Comparison of ENCODE assay signal across 6 cellular contexts in the genomic region with DNA sequence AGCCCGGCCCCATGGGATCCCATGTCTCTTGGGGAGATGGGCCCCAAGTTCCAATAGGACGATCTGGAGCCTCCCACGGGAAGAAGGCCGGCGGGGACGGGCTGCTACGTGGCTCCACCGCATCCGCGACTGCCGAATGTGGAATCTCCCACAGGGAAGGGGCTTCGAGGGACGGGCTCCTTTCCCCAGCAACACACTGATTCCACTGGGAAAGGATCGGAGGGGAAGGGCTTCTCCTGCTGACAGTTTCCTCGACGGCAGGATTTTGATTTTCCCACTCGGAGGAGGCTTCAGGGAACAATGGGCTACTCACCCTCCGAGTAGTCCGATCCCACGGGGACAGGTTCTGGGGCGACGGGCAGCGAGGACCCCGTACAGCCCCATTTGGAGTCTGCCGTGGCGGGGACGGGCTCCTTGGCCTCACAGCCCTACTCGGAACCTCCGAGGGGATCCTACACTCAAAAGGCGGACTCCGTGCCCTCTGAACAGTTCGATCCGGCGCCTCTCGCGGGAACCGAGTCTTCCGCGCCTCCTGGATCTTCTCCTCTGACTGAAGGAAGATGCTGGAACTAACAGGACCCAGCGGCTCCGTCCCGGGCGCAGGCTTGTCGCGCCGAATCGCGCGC. TPM values are rescaled to one million over a fixed set of nuclear protein-coding genes. Genes with fewer than 3 reads are reported as not detected.
DNase-seq lines count a peak whose midpoint lies in the region; FAIRE-seq and TF ChIP-seq lines count a peak whose summit lies in the region.

No MANE protein-coding gene starts in this region.

- POLR2A ChIA-PET in A673 (lab: Charles Lee; ENCODE audit: low non-redundant PET) = no interaction called here

- TF ChIP-seq POLR2A in NB4 (IDR thresholded peaks at IDR 0.05; ENCODE audit: extremely low read depth, insufficient read length) = no peak

- H3K4me3 ChIP-seq in A673 (ENCODE audit: low read depth, low read length, poor library complexity, severe bottlenecking) (peak overlapping the region; percentile 60), NB4 (ENCODE audit: low read depth, low read length) (peak overlapping the region; percentile 70), iPS-18c (ENCODE audit: insufficient read depth, low read depth, low read length) (peak overlapping the region; percentile 61)

- peaks cover 14% of the 10 kb centered on the region for H3K27me3 ChIP-seq in A673 (replicated peaks; ENCODE audit: insufficient read depth, low read depth, low read length, poor library complexity)

- FAIRE-seq in D721Med (lab: Jason Lieb, UNC) = no peak

- H3K36me3 ChIP-seq in A673 (ENCODE audit: insufficient read depth, low read length, poor library complexity, severe bottlenecking) = no peaks in the 10 kb centered on the region

- DNase-seq in A673 (ENCODE audit: low spot score) = peak; percentile 39
- no peak for DNase-seq in NB4 (ENCODE audit: low read depth)
- no peak for DNase-seq in NCI-H2227 treated with DMSO at 0.1 percent for 48 hours (lab: John Stamatoyannopoulos, UW)
- DNase-seq in NCI-H187 (lab: John Stamatoyannopoulos, UW) = no peak
- no peak for DNase-seq in D721Med (ENCODE audit: insufficient read length, low spot score)

- no TSS peak for BruUV-seq in A673 (replicated peaks; lab: Mats Ljungman, UMichigan)

- no peaks in the 10 kb centered on the region for H3K9me3 ChIP-seq in A673 (ENCODE audit: low read depth, low read length, poor library complexity, severe bottlenecking)
- H3K9me3 ChIP-seq in iPS-18c (ENCODE audit: control insufficient read depth, insufficient read depth, low read length) = no peaks in the 10 kb centered on the region

- no peak for TF ChIP-seq CTCF in A673 (conservative IDR thresholded peaks at IDR 0.05; ENCODE audit: low read depth, low read length)
- no peak for TF ChIP-seq CTCF in NB4 (IDR thresholded peaks at IDR 0.05; ENCODE audit: low read depth, low read length)
- TF ChIP-seq CTCF in D721Med (IDR thresholded peaks at IDR 0.05; ENCODE audit: insufficient read depth, missing control alignments) = no peak

- peak overlapping the region; percentile 50 for H3K27ac ChIP-seq in A673 (ENCODE audit: low read depth, low read length, poor library complexity, severe bottlenecking)

- CTCF ChIA-PET in A673 (lab: Charles Lee) = no interaction called here

- H3K4me1 ChIP-seq in A673 (ENCODE audit: insufficient read depth, low read length, poor library complexity, severe bottlenecking) = peaks cover 12% of the 10 kb centered on the region

- intact Hi-C loops in A673 (cut with micrococcal nuclease; ENCODE audit: unreplicated experiment) = loop anchor here (5.0 kb wide), 1 partner anchor 751 kb away; no protein-coding TSS in a partner anchor

RNA-seq across cellular contexts. Expression of gene PROB1, which starts 1.3 kb away (rescaled TPM):
- 0.82 and 1.0 TPM in 2 replicates for total RNA-seq in A673 (2021)

RNA-seq across cellular contexts. Expression of gene MZB1, which starts 3.9 kb away (rescaled TPM):
- not detected in 2 replicates for total RNA-seq in A673 (2021)

RNA-seq across cellular contexts. Expression of gene SPATA24, which starts 10.3 kb away (rescaled TPM):
- 4.0 and 4.2 TPM in 2 replicates for total RNA-seq in A673 (2021)

RNA-seq across cellular contexts. Expression of gene SLC23A1, which starts 10.5 kb away (rescaled TPM):
- total RNA-seq in A673 (2021) = not detected in 2 replicates

RNA-seq across cellular contexts. Expression of gene DNAJC18, which starts 45.7 kb away (rescaled TPM):
- total RNA-seq in A673 (2021) = 16.7 and 21.1 TPM in 2 replicates
